Comparison of ENCODE assay signal across 24 cellular contexts in the genomic region with DNA sequence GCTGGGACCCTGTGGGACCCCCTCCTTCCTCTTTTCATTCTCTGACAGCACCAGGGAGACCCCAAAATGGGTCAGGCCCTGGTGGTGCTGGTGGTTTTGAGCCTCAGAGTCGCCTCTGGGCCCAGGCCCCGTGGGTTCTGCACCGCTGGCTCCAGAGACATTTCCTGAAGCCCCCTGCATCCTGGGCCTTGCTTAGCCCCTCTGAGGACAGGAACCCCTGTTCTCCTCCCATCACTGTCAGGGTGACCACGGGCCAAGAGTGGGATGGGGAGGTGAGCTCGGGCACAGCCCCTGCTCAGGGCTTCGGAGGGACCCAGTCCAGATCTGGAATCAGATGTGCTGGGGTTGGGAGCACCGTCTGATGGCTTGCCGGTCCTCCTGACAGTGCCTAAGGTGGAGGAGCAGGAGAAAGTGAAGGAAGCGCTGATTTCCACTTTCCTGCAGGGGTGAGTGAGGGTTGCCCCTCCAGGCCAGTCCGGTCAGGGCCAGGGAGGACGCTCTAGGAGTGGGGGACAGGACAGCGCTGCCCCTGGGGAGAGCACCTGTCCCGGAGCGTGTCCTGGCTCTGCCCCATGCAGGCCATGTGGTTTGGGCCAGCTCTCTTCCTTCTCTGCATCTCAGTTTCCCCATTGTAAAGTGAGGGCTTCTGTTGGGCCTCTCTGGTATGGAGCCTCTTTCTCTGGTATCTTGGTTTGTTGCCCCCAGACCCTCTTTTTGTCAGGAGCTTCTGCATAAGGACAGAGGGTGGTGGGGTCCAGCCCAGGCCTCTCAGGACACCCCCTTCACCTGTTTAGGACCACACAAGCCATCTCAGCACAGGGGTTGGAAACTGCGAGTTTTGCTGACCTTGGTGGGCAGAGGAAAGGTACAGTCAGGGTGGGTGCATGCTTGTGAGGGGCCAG.
DNase-seq lines count a peak whose midpoint lies in the region; ATAC-seq, FAIRE-seq and TF ChIP-seq lines count a peak whose summit lies in the region.
"Had no signal": no experiment of that assay in that cellular context is flagged by ENCODE, and none has a peak within 500 bp of the region (broad histone marks: within the 10 kb centered on the region; RNA-seq: fewer than 3 reads in every experiment).

No MANE protein-coding gene starts in this region.

- H3K27ac ChIP-seq in right lobe of liver = no peak overlapping the region
- H3K27ac ChIP-seq in HepG2 (ENCODE audit: extremely low read length, insufficient read depth, low read length) = no peak overlapping the region
- H3K27ac ChIP-seq: skin epidermis, suprapubic skin had no signal

- H3K4me1 Mint-ChIP-seq in osteocyte (ENCODE audit: unreplicated experiment) (no peaks in the 10 kb centered on the region), MCF 10A (ENCODE audit: insufficient read depth, unreplicated experiment) (no peaks in the 10 kb centered on the region)
- H3K4me1 Mint-ChIP-seq: brain, neural crest cell had no signal

- no peak overlapping the region for H3K9ac ChIP-seq in HepG2 (ENCODE audit: insufficient read depth, low read depth, low read length)

- BruUV-seq in HepG2 (replicated peaks; lab: Mats Ljungman, UMichigan) (no TSS peak), MCF 10A (replicated peaks; lab: Mats Ljungman, UMichigan) (no TSS peak)

- no peak for FAIRE-seq in HepG2 (lab: Jason Lieb, UNC)
- FAIRE-seq: D721Med, urothelium cell line had no signal

- DNase-seq in activated CD8-positive, alpha-beta memory T cell treated with anti-CD3 and anti-CD28 coated beads, Interleukin-2, amount 50 U/mL, for 4 hours = peak; percentile 13
- no peak for DNase-seq in activated CD8-positive, alpha-beta memory T cell treated with anti-CD3 and anti-CD28 coated beads, Interleukin-2, amount 50 U/mL, for 48 hours
- peak; percentile 12 to 51 (median 24) for DNase-seq in right lobe of liver
- DNase-seq in HepG2 (ENCODE audit: low spot score) = no peak
- peak; percentile 76 for DNase-seq in osteocyte (ENCODE audit: extremely low spot score, unreplicated experiment)
- no peak for DNase-seq in stimulated activated naive CD4-positive, alpha-beta T cell treated with Interleukin-2 at 50 U/mL for 16 hours (lab: John Stamatoyannopoulos, UW)
- no peak for DNase-seq in DMS114 treated with DMSO at 0.1 percent for 48 hours (lab: John Stamatoyannopoulos, UW; ENCODE audit: unreplicated experiment)
- no peak for DNase-seq in MCF 10A (ENCODE audit: unreplicated experiment)
- DNase-seq: activated CD8-positive, alpha-beta T cell treated with anti-CD3 and anti-CD28 coated beads for 36 hours; activated gamma-delta T cell treated with Interleukin-2 at 50 U/mL for 16 hours; cerebellar nuclear complex; HFFc6; Kasumi-1; NCI-H1436 treated with DMSO at 0.1 percent for 48 hours; NCI-H345; SHP77 treated with DMSO at 0.1 percent for 48 hours; stimulated activated naive CD4-positive, alpha-beta T cell had no signal

- 55% methylated on average over 2 of the region's 15 CpGs for WGBS in right lobe of liver (ENCODE audit: insufficient coverage, low coverage, low lambda C conversion rate, missing lambda C conversion rate)
- WGBS in HepG2 (ENCODE audit: low lambda C conversion rate) = 0% methylated on average over 4 of the region's 15 CpGs

- TF ChIP-seq CTCF in right lobe of liver (IDR thresholded peaks at IDR 0.05) = no peak
- no peak for TF ChIP-seq CTCF in HepG2 (CRISPR knock-in tag; IDR thresholded peaks at IDR 0.05)
- TF ChIP-seq CTCF in osteocyte (IDR thresholded peaks at IDR 0.05) = no peak
- TF ChIP-seq CTCF in MCF 10A (IDR thresholded peaks at IDR 0.05; ENCODE audit: unreplicated experiment) = no peak

- H3K36me3 ChIP-seq in right lobe of liver (no peaks in the 10 kb centered on the region), HepG2 (replicated peaks in 1 of 2; ENCODE audit: control insufficient read depth in 1 of 2, insufficient read depth in 2 of 2, low read length in 2 of 2) (no peaks in the 10 kb centered on the region)

- H3K79me2 ChIP-seq in HepG2 (ENCODE audit: insufficient read depth, low read length) = no peaks in the 10 kb centered on the region

- no peaks in the 10 kb centered on the region for H3K9me3 ChIP-seq in right lobe of liver
- H3K9me3 ChIP-seq in HepG2 (ENCODE audit: low read length) = no peaks in the 10 kb centered on the region
- H3K9me3 ChIP-seq: suprapubic skin had no signal

- H3K4me3 Mint-ChIP-seq in osteocyte (ENCODE audit: unreplicated experiment) (no peak overlapping the region), MCF 10A (ENCODE audit: unreplicated experiment) (no peak overlapping the region)
- H3K4me3 Mint-ChIP-seq: activated CD8-positive, alpha-beta T cell treated with anti-CD3 and anti-CD28 coated beads for 36 hours; brain; HFFc6; neural crest cell had no signal

- no peak for TF ChIP-seq RAD21 in HepG2 (CRISPR knock-in tag; IDR thresholded peaks at IDR 0.05)

- H3K27me3 Mint-ChIP-seq in osteocyte (ENCODE audit: unreplicated experiment) = no peaks in the 10 kb centered on the region
- no peaks in the 10 kb centered on the region for H3K27me3 Mint-ChIP-seq in MCF 10A (ENCODE audit: insufficient read depth, unreplicated experiment)
- H3K27me3 Mint-ChIP-seq: activated CD8-positive, alpha-beta T cell treated with anti-CD3 and anti-CD28 coated beads for 36 hours; brain had no signal

- no peak overlapping the region for H3K4me2 ChIP-seq in HepG2 (ENCODE audit: low read depth, low read length)

- intact Hi-C loops in right lobe of liver (cut with DNase I) (no loop called here), HepG2 (cut with micrococcal nuclease; ENCODE audit: unreplicated experiment) (no loop called here), MCF 10A (cut with micrococcal nuclease) (no loop called here)

- H3K36me3 Mint-ChIP-seq in osteocyte (ENCODE audit: unreplicated experiment) (no peaks in the 10 kb centered on the region), MCF 10A (ENCODE audit: insufficient read depth, unreplicated experiment) (no peaks in the 10 kb centered on the region)

- POLR2A ChIA-PET in HepG2 (lab: Yijun Ruan, JAX) (no interaction called here), MCF 10A (lab: Yijun Ruan, JAX) (no interaction called here)

- H3K9me3 Mint-ChIP-seq in osteocyte (ENCODE audit: unreplicated experiment) (no peaks in the 10 kb centered on the region), MCF 10A (ENCODE audit: unreplicated experiment) (no peaks in the 10 kb centered on the region)
- H3K9me3 Mint-ChIP-seq: activated CD8-positive, alpha-beta T cell treated with anti-CD3 and anti-CD28 coated beads for 36 hours; brain; neural crest cell had no signal

- H3K27me3 ChIP-seq in right lobe of liver = no peaks in the 10 kb centered on the region
- peaks cover 6 to 7% of the 10 kb centered on the region in 2 experiments; a peak in 3 of 5 replicates for H3K27me3 ChIP-seq in HepG2 (ENCODE audit: control insufficient read depth in 1 of 2, insufficient read depth in 2 of 2, low read length in 2 of 2)
- H3K27me3 ChIP-seq: suprapubic skin had no signal

- CTCF ChIA-PET in HepG2 (lab: Yijun Ruan, JAX; ENCODE audit: low intra/inter-chr PET ratio, low total read pairs) (no interaction called here), MCF 10A (lab: Yijun Ruan, JAX) (interaction anchor here (0.6 to 0.7 kb wide), 3 partner anchors 12 to 108 kb away, joined by 3 to 8 read pairs (median 4); no protein-coding TSS in a partner anchor)

- in situ Hi-C loops in HepG2 (cut with HindIII; ENCODE audit: extremely low pct_ligation_motif_present, low pct_unique_long_range_greater_than_20kb) = no loop called here

- TF ChIP-seq POLR2A in right lobe of liver (IDR thresholded peaks at IDR 0.05) (no peak), HepG2 (IDR thresholded peaks at IDR 0.05; ENCODE audit: insufficient read depth in 1 of 2, low read depth in 2 of 2, low read length in 2 of 2) (no peak)

- ATAC-seq in right lobe of liver (no peak), HepG2 (no peak)
- ATAC-seq: activated CD8-positive, alpha-beta T cell treated with anti-CD3 and anti-CD28 coated beads for 36 hours; esophagus mucosa had no signal

- H3K4me1 ChIP-seq in right lobe of liver = no peaks in the 10 kb centered on the region
- no peaks in the 10 kb centered on the region for H3K4me1 ChIP-seq in HepG2 (ENCODE audit: insufficient read depth, low read length)
- H3K4me1 ChIP-seq: suprapubic skin had no signal

- H4K20me1 ChIP-seq in HepG2 (ENCODE audit: insufficient read depth, low read length) = no peaks in the 10 kb centered on the region

- H3K27ac Mint-ChIP-seq in osteocyte (ENCODE audit: unreplicated experiment) (no peak overlapping the region), MCF 10A (ENCODE audit: low read depth, unreplicated experiment) (no peak overlapping the region)
- H3K27ac Mint-ChIP-seq: activated CD8-positive, alpha-beta T cell treated with anti-CD3 and anti-CD28 coated beads for 36 hours; brain; HFFc6 had no signal

- TF ChIP-seq EP300 in HepG2 (IDR thresholded peaks at IDR 0.05; ENCODE audit: low read depth in 2 of 2, low read length in 2 of 2) = no peak
- no peak for TF ChIP-seq EP300 in HepG2 (CRISPR knock-in tag; IDR thresholded peaks at IDR 0.05; ENCODE audit: borderline replicate concordance)

- H2AFZ ChIP-seq in HepG2 (ENCODE audit: low read length) = no peak overlapping the region

- no peak overlapping the region for H3K4me3 ChIP-seq in right lobe of liver
- H3K4me3 ChIP-seq in HepG2 (replicated peaks in 1 of 3; ENCODE audit: insufficient read depth in 1 of 3, low read depth in 2 of 3, low read length in 3 of 3) = no peak overlapping the region
- H3K4me3 ChIP-seq: skin epidermis, suprapubic skin had no signal

TF ChIP-seq in HepG2, 621 proteins besides CTCF, POLR2A, EP300 and RAD21:
- TF ChIP-seq TAF1 (CRISPR knock-in tag; IDR thresholded peaks at IDR 0.05) (no peak), ZNF800 (CRISPR knock-in tag; IDR thresholded peaks at IDR 0.05) (no peak), PHF8 (CRISPR knock-in tag; IDR thresholded peaks at IDR 0.05) (no peak), KLF9 (CRISPR knock-in tag; IDR thresholded peaks at IDR 0.05; ENCODE audit: low read depth) (no peak), NR1H2 (CRISPR knock-in tag; IDR thresholded peaks at IDR 0.05; ENCODE audit: borderline replicate concordance, low read depth) (no peak), ARNT2 (CRISPR knock-in tag; IDR thresholded peaks at IDR 0.05; ENCODE audit: low read depth) (no peak)

Comparison
In these comparisons a context has a peak if more than half of its experiments do, and no peak if none do; other contexts are left out.
1. DNase-seq: peak in activated CD8-positive, alpha-beta memory T cell treated with anti-CD3 and anti-CD28 coated beads, Interleukin-2, amount 50 U/mL, for 4 hours (single experiment), right lobe of liver (3 of 3) and osteocyte (single experiment); none in activated CD8-positive, alpha-beta memory T cell treated with anti-CD3 and anti-CD28 coated beads, Interleukin-2, amount 50 U/mL, for 48 hours (single experiment), HepG2 (single experiment), stimulated activated naive CD4-positive, alpha-beta T cell treated with Interleukin-2 at 50 U/mL for 16 hours (single experiment), DMS114 treated with DMSO at 0.1 percent for 48 hours (single experiment) and MCF 10A (single experiment).